ENCODE assay signal across 21 cellular contexts in genomic region chr2:231890896-231891513, GRCh38. TPM values are rescaled to one million over a fixed set of nuclear protein-coding genes. Genes with fewer than 3 reads are reported as not detected.
DNase-seq lines count a peak whose midpoint lies in the region; FAIRE-seq and TF ChIP-seq lines count a peak whose summit lies in the region.
"Had no signal": no experiment of that assay in that cellular context is flagged by ENCODE, and none has a peak within 500 bp of the region (broad histone marks: within the 10 kb centered on the region; RNA-seq: fewer than 3 reads in every experiment).

No MANE protein-coding gene starts in this region.

- H3K4me1 ChIP-seq in spleen (no peaks in the 10 kb centered on the region), small intestine (ENCODE audit: control insufficient read depth in 2 of 2, insufficient read depth in 1 of 2, low read depth in 1 of 2, low read length in 1 of 2) (no peaks in the 10 kb centered on the region)
- H3K4me1 ChIP-seq: tibial nerve had no signal

- TF ChIP-seq POLR2A in spleen (IDR thresholded peaks at IDR 0.05) = no peak

- H3K27ac ChIP-seq in spleen = no peak overlapping the region
- no peak overlapping the region for H3K27ac ChIP-seq in small intestine (ENCODE audit: low read depth in 1 of 2, low read length in 1 of 2)
- H3K27ac ChIP-seq: C4-2B, hepatocyte, skin epidermis, tibial nerve had no signal

- FAIRE-seq in small intestine (lab: Jason Lieb, UNC) = no peak
- FAIRE-seq: A204.1, keratinocyte had no signal

- TF ChIP-seq CTCF in chondrocyte (IDR thresholded peaks at IDR 0.05) (no peak), spleen (IDR thresholded peaks at IDR 0.05 in 8 of 11, conservative IDR thresholded peaks at IDR 0.05 in 3 of 11) (no peak)

- peaks cover 0 to 25% (median 1%) of the 10 kb centered on the region in 7 donors for H3K27me3 ChIP-seq in spleen (replicated peaks in 1 of 7)
- peaks cover 0 to 3% of the 10 kb centered on the region in 2 donors for H3K27me3 ChIP-seq in small intestine (ENCODE audit: control insufficient read depth in 2 of 2, insufficient read depth in 2 of 2, low read length in 2 of 2)
- H3K27me3 ChIP-seq: hepatocyte had no signal

- no peak overlapping the region for H3K4me3 ChIP-seq in spleen
- H3K4me3 ChIP-seq in small intestine (ENCODE audit: low read depth in 1 of 2, low read length in 2 of 2) = no peak overlapping the region
- H3K4me3 ChIP-seq: hepatocyte, skin epidermis, tibial nerve had no signal

- no peaks in the 10 kb centered on the region for H3K36me3 ChIP-seq in spleen
- no peaks in the 10 kb centered on the region for H3K36me3 ChIP-seq in small intestine (ENCODE audit: control insufficient read depth in 2 of 2, insufficient read depth in 2 of 2, low read length in 2 of 2)
- H3K36me3 ChIP-seq: tibial nerve had no signal

- peaks cover 3% of the 10 kb centered on the region for H3K9me3 Mint-ChIP-seq in chondrocyte (ENCODE audit: low read depth)
- H3K9me3 Mint-ChIP-seq: activated T-helper 17 cell treated with anti-CD3 and anti-CD28 coated beads, Interleukin-2, amount 50 U/mL, for 72 hours had no signal

- intact Hi-C loops in spleen (cut with DNase I; ENCODE audit: low total_unique reads) = no loop called here

- no peaks in the 10 kb centered on the region for H3K4me1 Mint-ChIP-seq in chondrocyte (ENCODE audit: low read depth)
- H3K4me1 Mint-ChIP-seq: activated T-helper 17 cell treated with anti-CD3 and anti-CD28 coated beads, Interleukin-2, amount 50 U/mL, for 72 hours; stimulated activated memory B cell treated with anti-CD40 and anti-IgM and Interleukin-4, amounts not matched to agents 10 μg/mL and 1 μg/mL and 100 μg/mL, for 72 hours had no signal

- peaks cover 47% of the 10 kb centered on the region for H3K27me3 Mint-ChIP-seq in chondrocyte (ENCODE audit: low read depth)

- no peak overlapping the region for H3K27ac Mint-ChIP-seq in chondrocyte (ENCODE audit: unreplicated experiment)
- H3K27ac Mint-ChIP-seq: activated T-helper 17 cell treated with anti-CD3 and anti-CD28 coated beads, Interleukin-2, amount 50 U/mL, for 72 hours; IgD-negative memory B cell; stimulated activated memory B cell treated with anti-CD40 and anti-IgM and Interleukin-4, amounts not matched to agents 10 μg/mL and 1 μg/mL and 100 μg/mL, for 72 hours had no signal

- no peak overlapping the region for H3K4me3 Mint-ChIP-seq in chondrocyte (ENCODE audit: unreplicated experiment)
- H3K4me3 Mint-ChIP-seq: activated T-helper 17 cell treated with anti-CD3 and anti-CD28 coated beads, Interleukin-2, amount 50 U/mL, for 72 hours; stimulated activated memory B cell treated with anti-CD40 and anti-IgM and Interleukin-4, amounts not matched to agents 10 μg/mL and 1 μg/mL and 100 μg/mL, for 72 hours had no signal

- DNase-seq in NCI-H146 (lab: John Stamatoyannopoulos, UW) = peak; percentile 44
- DNase-seq in NCI-H146 treated with DMSO at 0.1 percent for 48 hours (lab: John Stamatoyannopoulos, UW; ENCODE audit: unreplicated experiment) = no peak
- peak; percentile 77 for DNase-seq in NCI-H345 (lab: John Stamatoyannopoulos, UW)
- peak; percentile 51 for DNase-seq in chondrocyte (ENCODE audit: low spot score)
- peak; percentile 39 for DNase-seq in spleen
- DNase-seq in small intestine = no peak
- DNase-seq in germinal center (ENCODE audit: low spot score) = no peak
- no peak for DNase-seq in kidney glomerular epithelial cell (lab: John Stamatoyannopoulos, UW)
- DNase-seq: central memory CD4-positive, alpha-beta T cell; effector memory CD4-positive, alpha-beta T cell had no signal

- H3K36me3 Mint-ChIP-seq in chondrocyte (ENCODE audit: low read depth) = peaks cover 4% of the 10 kb centered on the region
- H3K36me3 Mint-ChIP-seq: stimulated activated memory B cell treated with anti-CD40 and anti-IgM and Interleukin-4, amounts not matched to agents 10 μg/mL and 1 μg/mL and 100 μg/mL, for 72 hours had no signal

- WGBS in spleen, 5 donors = 77 to 86% (median 79%) methylated on average over 11 of the region's 11 CpGs
- WGBS in small intestine, 3 donors = 67 to 75% (median 68%) methylated on average over 11 of the region's 11 CpGs

- H3K9me3 ChIP-seq in spleen (peaks cover 0 to 4% (median 0%) of the 10 kb centered on the region in 8 donors), small intestine (ENCODE audit: control insufficient read depth, low read depth) (no peaks in the 10 kb centered on the region)

RNA-seq across cellular contexts. Expression of gene NPPC, which starts 35.2 kb away (rescaled TPM):
- total RNA-seq in chondrocyte (not detected in 3 replicates), spleen (under 1 TPM in 1 of 7 donors, not detected in 6; 0.93 TPM)
- polyA plus RNA-seq in spleen (1 to 10 TPM in 1 of 3 donors, under 1 TPM in 2; 0.10 to 2.2 (median 0.76) TPM), small intestine (under 1 TPM in 1 of 3 donors, not detected in 2; 0.13 TPM)
- total RNA-seq: activated T-helper 17 cell treated with anti-CD3 and anti-CD28 coated beads, Interleukin-2, amount 50 U/mL, for 72 hours; hepatocyte; mucosa of gallbladder; osteoblast; tibial nerve had no signal
- polyA plus RNA-seq: IgD-negative memory B cell, keratinocyte had no signal

Comparison
In these comparisons a context has a peak if more than half of its experiments do, and no peak if none do; other contexts are left out.
1. DNase-seq: peak in NCI-H146 (single experiment), NCI-H345 (single experiment), chondrocyte (single experiment) and spleen (single experiment); none in NCI-H146 treated with DMSO at 0.1 percent for 48 hours (single experiment), small intestine (single experiment), germinal center (single experiment) and kidney glomerular epithelial cell (single experiment).